29 cellular contexts compared by ENCODE assay signal in genomic region chr9:135790850-135791249, GRCh38.
"Had no signal": no experiment of that assay in that cellular context is flagged by ENCODE, and none has a peak within 500 bp of the region (broad histone marks: within the 10 kb centered on the region; RNA-seq: fewer than 3 reads in every experiment).

No MANE protein-coding gene starts in this region.

- H3K27ac Mint-ChIP-seq: activated CD4-positive, alpha-beta memory T cell treated with anti-CD3 and anti-CD28 coated beads for 36 hours; activated CD4-positive, alpha-beta T cell treated with anti-CD3 and anti-CD28 coated beads for 36 hours; activated CD4-positive, alpha-beta T cell treated with anti-CD3 and anti-CD28 coated beads, Interleukin-2, amount 10 ng/mL, durations not matched to agents 24 days and 14 days; activated naive CD4-positive, alpha-beta T cell treated with anti-CD3 and anti-CD28 coated beads for 36 hours; activated naive CD4-positive, alpha-beta T cell treated with anti-CD3 and anti-CD28 coated beads, Interleukin-2, amount 50 U/mL, for 24 hours; activated naive CD8-positive, alpha-beta T cell treated with anti-CD3 and anti-CD28 coated beads for 36 hours; activated naive CD8-positive, alpha-beta T cell treated with anti-CD3 and anti-CD28 coated beads, Interleukin-2, amount 50 U/mL, for 24 hours; activated T-helper 17 cell treated with anti-CD3 and anti-CD28 coated beads, Interleukin-2, amount 50 U/mL, for 72 hours; T-helper 17 cell; T-helper 2 cell treated with Interferon-gamma antibody and Interleukin-4, amounts not matched to agents 5 μg/mL and 100 μg/mL, for 36 hours had no signal

- H3K27me3 ChIP-seq: body of pancreas, colonic mucosa had no signal

- H3K4me1 ChIP-seq: adrenal gland, body of pancreas, colonic mucosa, esophagus squamous epithelium, gastroesophageal sphincter, heart right ventricle had no signal

- H3K36me3 Mint-ChIP-seq: activated CD4-positive, alpha-beta memory T cell treated with anti-CD3 and anti-CD28 coated beads for 36 hours; activated naive CD4-positive, alpha-beta T cell treated with anti-CD3 and anti-CD28 coated beads, Interleukin-2, amount 50 U/mL, for 24 hours; activated naive CD8-positive, alpha-beta T cell treated with anti-CD3 and anti-CD28 coated beads for 36 hours had no signal

- H3K4me1 Mint-ChIP-seq: activated CD4-positive, alpha-beta T cell treated with anti-CD3 and anti-CD28 coated beads for 36 hours; activated CD4-positive, alpha-beta T cell treated with anti-CD3 and anti-CD28 coated beads, Interleukin-2, amount 10 ng/mL, durations not matched to agents 24 days and 14 days; activated naive CD4-positive, alpha-beta T cell treated with anti-CD3 and anti-CD28 coated beads, Interleukin-2, amount 50 U/mL, for 24 hours; activated naive CD8-positive, alpha-beta T cell treated with anti-CD3 and anti-CD28 coated beads for 36 hours; activated naive CD8-positive, alpha-beta T cell treated with anti-CD3 and anti-CD28 coated beads, Interleukin-2, amount 50 U/mL, for 24 hours; activated T-helper 17 cell treated with anti-CD3 and anti-CD28 coated beads, Interleukin-2, amount 50 U/mL, for 72 hours had no signal

- H3K9me3 Mint-ChIP-seq: activated CD4-positive, alpha-beta memory T cell treated with anti-CD3 and anti-CD28 coated beads for 36 hours; activated CD4-positive, alpha-beta T cell treated with anti-CD3 and anti-CD28 coated beads, Interleukin-2, amount 10 ng/mL, durations not matched to agents 24 days and 14 days; activated naive CD4-positive, alpha-beta T cell treated with anti-CD3 and anti-CD28 coated beads for 36 hours; activated naive CD4-positive, alpha-beta T cell treated with anti-CD3 and anti-CD28 coated beads, Interleukin-2, amount 50 U/mL, for 24 hours; activated naive CD8-positive, alpha-beta T cell treated with anti-CD3 and anti-CD28 coated beads for 36 hours; activated naive CD8-positive, alpha-beta T cell treated with anti-CD3 and anti-CD28 coated beads, Interleukin-2, amount 50 U/mL, for 24 hours; activated T-cell treated with anti-CD3 and anti-CD28 coated beads, Interleukin-2, amount 50 U/mL, for 4 hours; activated T-helper 17 cell treated with anti-CD3 and anti-CD28 coated beads, Interleukin-2, amount 50 U/mL, for 72 hours; T-helper 2 cell treated with Interferon-gamma antibody and Interleukin-4, amounts not matched to agents 5 μg/mL and 100 μg/mL, for 36 hours had no signal

- H3K4me3 Mint-ChIP-seq: activated CD4-positive, alpha-beta memory T cell treated with anti-CD3 and anti-CD28 coated beads for 36 hours; activated CD4-positive, alpha-beta T cell treated with anti-CD3 and anti-CD28 coated beads for 36 hours; activated CD4-positive, alpha-beta T cell treated with anti-CD3 and anti-CD28 coated beads, Interleukin-2, amount 10 ng/mL, durations not matched to agents 24 days and 14 days; activated naive CD4-positive, alpha-beta T cell treated with anti-CD3 and anti-CD28 coated beads for 36 hours; activated naive CD4-positive, alpha-beta T cell treated with anti-CD3 and anti-CD28 coated beads, Interleukin-2, amount 50 U/mL, for 24 hours; activated naive CD8-positive, alpha-beta T cell treated with anti-CD3 and anti-CD28 coated beads for 36 hours; activated naive CD8-positive, alpha-beta T cell treated with anti-CD3 and anti-CD28 coated beads, Interleukin-2, amount 50 U/mL, for 24 hours; activated T-cell treated with anti-CD3 and anti-CD28 coated beads, Interleukin-2, amount 50 U/mL, for 4 hours; activated T-helper 17 cell treated with anti-CD3 and anti-CD28 coated beads, Interleukin-2, amount 50 U/mL, for 72 hours; T-helper 17 cell; T-helper 2 cell treated with Interferon-gamma antibody and Interleukin-4, amounts not matched to agents 5 μg/mL and 100 μg/mL, for 36 hours had no signal

- H3K4me3 ChIP-seq: adrenal gland, body of pancreas, colonic mucosa, esophagus squamous epithelium, gastroesophageal sphincter, heart right ventricle had no signal

- ATAC-seq: activated CD4-positive, alpha-beta T cell treated with anti-CD3 and anti-CD28 coated beads for 36 hours; activated naive CD8-positive, alpha-beta T cell treated with anti-CD3 and anti-CD28 coated beads, Interleukin-2, amount 50 U/mL, for 24 hours; activated T-cell treated with anti-CD3 and anti-CD28 coated beads, Interleukin-2, amount 50 U/mL, for 4 hours; activated T-helper 17 cell treated with anti-CD3 and anti-CD28 coated beads, Interleukin-2, amount 50 U/mL, for 72 hours; body of pancreas; gastroesophageal sphincter; T-helper 17 cell had no signal

- H3K9me3 ChIP-seq: adrenal gland, body of pancreas, colonic mucosa, esophagus squamous epithelium, gastroesophageal sphincter, heart right ventricle had no signal

- DNase-seq: activated CD4-positive, alpha-beta memory T cell treated with anti-CD3 and anti-CD28 coated beads for 36 hours; activated CD4-positive, alpha-beta T cell treated with anti-CD3 and anti-CD28 coated beads for 36 hours; activated CD4-positive, alpha-beta T cell treated with anti-CD3 and anti-CD28 coated beads, Interleukin-2, amount 10 ng/mL, durations not matched to agents 24 days and 14 days; activated CD4-positive, CD25-positive, alpha-beta regulatory T cell; activated CD4-positive, CD25-positive, alpha-beta regulatory T cell treated with anti-CD3 and anti-CD28 coated beads, Interleukin-2, amount 50 U/mL, for 72 hours; activated effector memory CD4-positive, alpha-beta T cell treated with Interleukin-2 at 50 U/mL for 16 hours; activated naive CD4-positive, alpha-beta T cell treated with anti-CD3 and anti-CD28 coated beads for 36 hours; activated naive CD8-positive, alpha-beta T cell treated with anti-CD3 and anti-CD28 coated beads for 36 hours; activated naive CD8-positive, alpha-beta T cell treated with anti-CD3 and anti-CD28 coated beads, Interleukin-2, amount 50 U/mL, for 24 hours; activated T-cell treated with anti-CD3 and anti-CD28 coated beads, Interleukin-2, amount 50 U/mL, for 4 hours; adrenal gland; amygdala; aorta; body of pancreas; caudate nucleus; colonic mucosa; effector CD8-positive, alpha-beta T cell; esophagus squamous epithelium; foreskin melanocyte; heart right ventricle; T-helper 1 cell; T-helper 17 cell had no signal

- H3K27me3 Mint-ChIP-seq: activated CD4-positive, alpha-beta memory T cell treated with anti-CD3 and anti-CD28 coated beads for 36 hours; activated CD4-positive, alpha-beta T cell treated with anti-CD3 and anti-CD28 coated beads for 36 hours; activated CD4-positive, alpha-beta T cell treated with anti-CD3 and anti-CD28 coated beads, Interleukin-2, amount 10 ng/mL, durations not matched to agents 24 days and 14 days; activated naive CD4-positive, alpha-beta T cell treated with anti-CD3 and anti-CD28 coated beads, Interleukin-2, amount 50 U/mL, for 24 hours; activated naive CD8-positive, alpha-beta T cell treated with anti-CD3 and anti-CD28 coated beads for 36 hours; activated naive CD8-positive, alpha-beta T cell treated with anti-CD3 and anti-CD28 coated beads, Interleukin-2, amount 50 U/mL, for 24 hours; activated T-helper 17 cell treated with anti-CD3 and anti-CD28 coated beads, Interleukin-2, amount 50 U/mL, for 72 hours; T-helper 17 cell had no signal

- H3K36me3 ChIP-seq: adrenal gland, colonic mucosa, esophagus squamous epithelium, gastroesophageal sphincter, heart right ventricle had no signal

- FAIRE-seq: endometrium, endothelial cell of umbilical vein had no signal

- H3K27ac ChIP-seq: adrenal gland, body of pancreas, colonic mucosa, epithelial cell of prostate, esophagus squamous epithelium, gastroesophageal sphincter, heart right ventricle had no signal
